Comparison of ENCODE assay signal across 2 cellular contexts in genomic region chr7:4828720-4829383, GRCh38.
TF ChIP-seq lines count a peak whose summit lies in the region.

No MANE protein-coding gene starts in this region.

TF ChIP-seq in SK-N-SH, 30 proteins besides CTCF, POLR2A, EP300 and RAD21 (continued from another document):
- TF ChIP-seq USF1 (IDR thresholded peaks at IDR 0.05; ENCODE audit: borderline replicate concordance, low read depth) = no peak
- TF ChIP-seq REST (IDR thresholded peaks at IDR 0.05; ENCODE audit: low read depth, low read length) = no peak
- no peak for TF ChIP-seq FOSL2 (IDR thresholded peaks at IDR 0.05; ENCODE audit: borderline replicate concordance, low read depth)
- TF ChIP-seq JUND (IDR thresholded peaks at IDR 0.05) = no peak

TF ChIP-seq in SK-N-SH treated with all-trans-retinoic acid at 6 μM for 48 hours, 23 proteins besides CTCF, POLR2A, EP300 and RAD21 (continued from another document):
- no peak for TF ChIP-seq CREB5 (CRISPR knock-in tag; IDR thresholded peaks at IDR 0.05; ENCODE audit: low read depth)
- TF ChIP-seq ZNF565 (CRISPR knock-in tag; conservative IDR thresholded peaks at IDR 0.05; ENCODE audit: low read depth) = no peak
- no peak for TF ChIP-seq POU6F1 (CRISPR knock-in tag; IDR thresholded peaks at IDR 0.05; ENCODE audit: borderline replicate concordance, low read depth)
- no peak for TF ChIP-seq RARB (CRISPR knock-in tag; IDR thresholded peaks at IDR 0.05)
- TF ChIP-seq ZC3H10 (CRISPR knock-in tag; IDR thresholded peaks at IDR 0.05) = no peak
- no peak for TF ChIP-seq ZNF70 (CRISPR knock-in tag; IDR thresholded peaks at IDR 0.05)
- TF ChIP-seq ZFP30 (CRISPR knock-in tag; IDR thresholded peaks at IDR 0.05) = no peak
- no peak for TF ChIP-seq ZNF8 (CRISPR knock-in tag; IDR thresholded peaks at IDR 0.05)
- no peak for TF ChIP-seq ISL1 (CRISPR knock-in tag; IDR thresholded peaks at IDR 0.05)
- TF ChIP-seq ZFP3 (CRISPR knock-in tag; IDR thresholded peaks at IDR 0.05) = no peak
- no peak for TF ChIP-seq TSHZ2 (CRISPR knock-in tag; IDR thresholded peaks at IDR 0.05)
- no peak for TF ChIP-seq GLIS3 (CRISPR knock-in tag; IDR thresholded peaks at IDR 0.05)
- TF ChIP-seq BACH2 (CRISPR knock-in tag; IDR thresholded peaks at IDR 0.05; ENCODE audit: borderline replicate concordance) = no peak
- no peak for TF ChIP-seq CSRNP3 (CRISPR knock-in tag; IDR thresholded peaks at IDR 0.05)
- no peak for TF ChIP-seq PATZ1 (CRISPR knock-in tag; IDR thresholded peaks at IDR 0.05; ENCODE audit: borderline replicate concordance)
- no peak for TF ChIP-seq SNAI2 (CRISPR knock-in tag; IDR thresholded peaks at IDR 0.05)
